In the genomic region with DNA sequence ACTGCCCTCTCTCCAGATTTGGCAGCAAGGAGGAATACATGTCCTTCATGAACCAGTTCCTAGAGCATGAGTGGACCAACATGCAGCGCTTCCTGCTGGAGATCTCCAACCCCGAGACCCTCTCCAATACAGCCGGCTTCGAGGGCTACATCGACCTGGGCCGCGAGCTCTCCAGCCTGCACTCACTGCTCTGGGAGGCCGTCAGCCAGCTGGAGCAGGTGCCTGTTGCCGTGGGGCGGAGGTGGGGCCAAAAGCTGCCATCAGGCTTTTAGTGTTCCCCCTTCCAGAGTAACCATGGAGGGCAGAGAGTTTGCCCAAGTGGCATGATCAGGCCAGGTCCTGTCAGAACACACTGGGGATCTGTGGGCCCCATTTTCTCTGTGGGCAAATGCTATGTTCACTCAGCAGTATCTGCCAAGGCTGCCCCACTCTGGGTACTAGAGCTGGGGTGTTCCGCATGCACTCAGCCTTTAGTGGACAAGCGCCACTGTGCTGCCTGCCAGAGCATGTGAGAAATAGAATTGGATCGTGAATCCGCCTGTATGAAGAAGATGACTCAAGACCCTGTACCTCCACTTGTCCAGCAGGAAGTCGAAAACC, we compare ENCODE assay signal across 20 cellular contexts.
DNase-seq lines count a peak whose midpoint lies in the region; ATAC-seq, FAIRE-seq and TF ChIP-seq lines count a peak whose summit lies in the region.
"Had no signal": no experiment of that assay in that cellular context is flagged by ENCODE, and none has a peak within 500 bp of the region (broad histone marks: within the 10 kb centered on the region; RNA-seq: fewer than 3 reads in every experiment).

No MANE protein-coding gene starts in this region.

- no peak overlapping the region for H3K18ac ChIP-seq in IMR-90 (ENCODE audit: low read depth, low read length)

- peak overlapping the region; percentile 18; the same call in 1 of the 2 replicates for H2BK20ac ChIP-seq in IMR-90 (ENCODE audit: low read depth, low read length)

- H3K4me1 Mint-ChIP-seq in activated naive CD8-positive, alpha-beta T cell treated with anti-CD3 and anti-CD28 coated beads for 36 hours = no peaks in the 10 kb centered on the region
- H3K4me1 Mint-ChIP-seq: CD8-positive, alpha-beta memory T cell had no signal

- H3K4me2 ChIP-seq in IMR-90 (ENCODE audit: low read depth, low read length) = no peak overlapping the region
- no peak overlapping the region for H3K4me2 ChIP-seq in HepG2 (ENCODE audit: low read depth, low read length)
- H3K4me2 ChIP-seq: BLaER1 treated with 17β-estradiol and CSF1 and Interleukin-3, amounts not matched to agents 10 nM and 100 nM; KMS-11; PC-9 had no signal

- H3K9me1 ChIP-seq in IMR-90 (ENCODE audit: insufficient read depth, low read length) = peaks cover 49% of the 10 kb centered on the region

- H3K4me3 Mint-ChIP-seq in activated naive CD8-positive, alpha-beta T cell treated with anti-CD3 and anti-CD28 coated beads for 36 hours = no peak overlapping the region
- H3K4me3 Mint-ChIP-seq: CD8-positive, alpha-beta memory T cell; HFFc6 had no signal

- no peak for FAIRE-seq in HepG2 (lab: Jason Lieb, UNC)
- FAIRE-seq: D721Med had no signal

- POLR2A ChIA-PET in IMR-90 (lab: Charles Lee; ENCODE audit: unreplicated experiment) = no interaction called here
- POLR2A ChIA-PET in HepG2 (lab: Yijun Ruan, JAX) = no interaction called here

- H3K9me3 ChIP-seq in IMR-90 (ENCODE audit: control insufficient read depth, insufficient read depth, low read length) (no peaks in the 10 kb centered on the region), HepG2 (ENCODE audit: low read length) (no peaks in the 10 kb centered on the region), thoracic aorta (no peaks in the 10 kb centered on the region)
- H3K9me3 ChIP-seq: BLaER1 treated with 17β-estradiol and CSF1 and Interleukin-3, amounts not matched to agents 10 nM and 100 nM; SJSA1 had no signal

- TF ChIP-seq RAD21 in IMR-90 (IDR thresholded peaks at IDR 0.05; ENCODE audit: low read length) = no peak
- no peak for TF ChIP-seq RAD21 in HepG2 (CRISPR knock-in tag; IDR thresholded peaks at IDR 0.05)

- dilution Hi-C loops in IMR-90 (cut with HindIII; ENCODE audit: low sequenced_read_pairs, unreplicated experiment) = no loop called here

- H3K56ac ChIP-seq in IMR-90 (ENCODE audit: extremely low read depth, insufficient read depth, low read length) = no peak overlapping the region

- H3K27ac Mint-ChIP-seq in activated naive CD8-positive, alpha-beta T cell treated with anti-CD3 and anti-CD28 coated beads for 36 hours = no peak overlapping the region
- H3K27ac Mint-ChIP-seq: HFFc6 had no signal

- in situ Hi-C loops in IMR-90 (cut with MboI; ENCODE audit: low sequenced_read_pairs) (no loop called here), HepG2 (cut with HindIII; ENCODE audit: extremely low pct_ligation_motif_present, low pct_unique_long_range_greater_than_20kb) (no loop called here)

- no peaks in the 10 kb centered on the region for H4K20me1 ChIP-seq in IMR-90 (ENCODE audit: insufficient read depth, low read length)
- H4K20me1 ChIP-seq in HepG2 (ENCODE audit: insufficient read depth, low read length) = no peaks in the 10 kb centered on the region

- peak overlapping the region; percentile 51 for H2AK5ac ChIP-seq in IMR-90 (ENCODE audit: low read depth, low read length)

- H3K36me3 ChIP-seq in IMR-90 (ENCODE audit: control insufficient read depth, insufficient read depth, low read length) = peaks cover 62% of the 10 kb centered on the region
- H3K36me3 ChIP-seq in HepG2 (replicated peaks in 1 of 2; ENCODE audit: control insufficient read depth in 1 of 2, insufficient read depth in 2 of 2, low read length in 2 of 2) = peaks cover 47 to 81% of the 10 kb centered on the region in 2 experiments
- H3K36me3 ChIP-seq in thoracic aorta = peaks cover 48% of the 10 kb centered on the region

- H3K4me1 ChIP-seq in IMR-90 (ENCODE audit: control insufficient read depth, insufficient read depth, low read length) (peaks cover 33% of the 10 kb centered on the region), HepG2 (ENCODE audit: insufficient read depth, low read length) (peaks cover 27% of the 10 kb centered on the region), thoracic aorta (ENCODE audit: control insufficient read depth in 1 of 2, low read depth in 2 of 2) (peaks cover 52 to 72% of the 10 kb centered on the region in 2 donors)

- BruUV-seq in IMR-90 (replicated peaks; lab: Mats Ljungman, UMichigan) = no TSS peak
- no TSS peak for BruUV-seq in HepG2 (replicated peaks; lab: Mats Ljungman, UMichigan)

- H2BK5ac ChIP-seq in IMR-90 (ENCODE audit: low read depth, low read length, poor library complexity, severe bottlenecking) = no peak overlapping the region

- H3K36me3 Mint-ChIP-seq in activated naive CD8-positive, alpha-beta T cell treated with anti-CD3 and anti-CD28 coated beads for 36 hours = no peaks in the 10 kb centered on the region
- H3K36me3 Mint-ChIP-seq: CD8-positive, alpha-beta memory T cell had no signal

- intact Hi-C loops in IMR-90 (cut with micrococcal nuclease) = no loop called here
- intact Hi-C loops in HepG2 (cut with micrococcal nuclease; ENCODE audit: unreplicated experiment) = no loop called here

- no peak for TF ChIP-seq CTCF in IMR-90 (conservative IDR thresholded peaks at IDR 0.05; ENCODE audit: low read depth, low read length)
- TF ChIP-seq CTCF in HepG2 (CRISPR knock-in tag; IDR thresholded peaks at IDR 0.05) = no peak
- no peak for TF ChIP-seq CTCF in thoracic aorta (IDR thresholded peaks at IDR 0.05)

- no peaks in the 10 kb centered on the region for H3K79me2 ChIP-seq in HepG2 (ENCODE audit: insufficient read depth, low read length)

- H3K4me3 ChIP-seq in IMR-90 (ENCODE audit: insufficient read depth, low read depth, low read length) = no peak overlapping the region
- no peak overlapping the region for H3K4me3 ChIP-seq in HepG2 (replicated peaks in 1 of 3; ENCODE audit: insufficient read depth in 1 of 3, low read depth in 2 of 3, low read length in 3 of 3)
- H3K4me3 ChIP-seq in thoracic aorta = no peak overlapping the region
- H3K4me3 ChIP-seq: BLaER1 treated with 17β-estradiol and CSF1 and Interleukin-3, amounts not matched to agents 10 nM and 100 nM; PC-9; SJSA1 had no signal

- H3K14ac ChIP-seq in IMR-90 (replicated peaks; ENCODE audit: low read depth, low read length) = no peak overlapping the region

- H2BK15ac ChIP-seq in IMR-90 (ENCODE audit: low read depth, low read length) = no peak overlapping the region

- H4K5ac ChIP-seq in IMR-90 (ENCODE audit: low read depth, low read length) = no peak overlapping the region

- no peak overlapping the region for H4K8ac ChIP-seq in IMR-90 (ENCODE audit: low read depth in 2 of 2, low read length in 2 of 2)

- H3K9me3 Mint-ChIP-seq in activated naive CD8-positive, alpha-beta T cell treated with anti-CD3 and anti-CD28 coated beads for 36 hours = no peaks in the 10 kb centered on the region
- H3K9me3 Mint-ChIP-seq: CD8-positive, alpha-beta memory T cell; HFFc6 had no signal

- H3K27me3 Mint-ChIP-seq in activated naive CD8-positive, alpha-beta T cell treated with anti-CD3 and anti-CD28 coated beads for 36 hours = no peaks in the 10 kb centered on the region

- H3K27ac ChIP-seq in IMR-90 (ENCODE audit: insufficient read depth, low read length) = no peak overlapping the region
- no peak overlapping the region for H3K27ac ChIP-seq in HepG2 (ENCODE audit: extremely low read length, insufficient read depth, low read length)
- peak overlapping the region; percentile 14 to 90 for H3K27ac ChIP-seq in thoracic aorta
- H3K27ac ChIP-seq: BLaER1 treated with 17β-estradiol and CSF1 and Interleukin-3, amounts not matched to agents 10 nM and 100 nM; KMS-11; PC-9; SJSA1 had no signal

- TF ChIP-seq POLR2A in IMR-90 (IDR thresholded peaks at IDR 0.05; ENCODE audit: low read depth, low read length) (no peak), HepG2 (IDR thresholded peaks at IDR 0.05; ENCODE audit: insufficient read depth in 1 of 2, low read depth in 2 of 2, low read length in 2 of 2) (no peak)

- no peak for ATAC-seq in IMR-90 (ENCODE audit: low read depth)
- no peak for ATAC-seq in HepG2
- no peak for ATAC-seq in thoracic aorta (ENCODE audit: insufficient number of reproducible peaks, low FRiP score, low read depth)
- no peak for ATAC-seq in HG03025 (IDR thresholded peaks at IDR 0.05; ENCODE audit: low FRiP score, unreplicated experiment)

- no peaks in the 10 kb centered on the region for H3K27me3 ChIP-seq in IMR-90 (ENCODE audit: control insufficient read depth, insufficient read depth, low read length)
- H3K27me3 ChIP-seq in HepG2 (ENCODE audit: control insufficient read depth in 1 of 2, insufficient read depth in 2 of 2, low read length in 2 of 2) = no peaks in the 10 kb centered on the region
- H3K27me3 ChIP-seq in thoracic aorta (replicated peaks; ENCODE audit: insufficient read depth) = no peaks in the 10 kb centered on the region
- H3K27me3 ChIP-seq: BLaER1 treated with 17β-estradiol and CSF1 and Interleukin-3, amounts not matched to agents 10 nM and 100 nM; SJSA1 had no signal

- CTCF ChIA-PET in IMR-90 (lab: Yijun Ruan, JAX) (no interaction called here), HepG2 (lab: Yijun Ruan, JAX; ENCODE audit: low intra/inter-chr PET ratio, low total read pairs) (no interaction called here)

- no peak overlapping the region for H3K23ac ChIP-seq in IMR-90 (ENCODE audit: low read depth, low read length)

- H3K9ac ChIP-seq in IMR-90 (ENCODE audit: low read depth, low read length) (no peak overlapping the region), HepG2 (ENCODE audit: insufficient read depth, low read depth, low read length) (no peak overlapping the region)
- H3K9ac ChIP-seq: BLaER1 treated with 17β-estradiol and CSF1 and Interleukin-3, amounts not matched to agents 10 nM and 100 nM; KMS-11 had no signal

- no peak overlapping the region for H4K91ac ChIP-seq in IMR-90 (ENCODE audit: insufficient read depth, low read depth, low read length)

- TF ChIP-seq EP300 in HepG2 (IDR thresholded peaks at IDR 0.05; ENCODE audit: low read depth in 2 of 2, low read length in 2 of 2) (no peak), HepG2 (CRISPR knock-in tag; IDR thresholded peaks at IDR 0.05; ENCODE audit: borderline replicate concordance) (no peak)

- H2AFZ ChIP-seq in IMR-90 (replicated peaks; ENCODE audit: low read length, poor library complexity) (no peak overlapping the region), HepG2 (ENCODE audit: low read length) (no peak overlapping the region)
- H2AFZ ChIP-seq: PC-9 had no signal

- H2BK120ac ChIP-seq in IMR-90 (ENCODE audit: low read depth, low read length) = no peak overlapping the region

- H3K79me1 ChIP-seq in IMR-90 (ENCODE audit: low read depth in 1 of 2, low read length in 2 of 2) = peaks cover 8 to 62% of the 10 kb centered on the region in 2 experiments; a peak in 3 of 4 replicates

- peak overlapping the region; percentile 92 for H2AK9ac ChIP-seq in IMR-90 (replicated peaks; ENCODE audit: low read depth, low read length, poor library complexity)

- H3K4ac ChIP-seq in IMR-90 (ENCODE audit: low read depth, low read length) = peak overlapping the region; percentile 13; the same call in 1 of the 2 replicates

- DNase-seq in IMR-90 = no peak
- DNase-seq in cerebellar cortex (ENCODE audit: low spot score) = peak; percentile 51
- DNase-seq in HepG2 (ENCODE audit: low spot score) = no peak
- no peak for DNase-seq in thoracic aorta (ENCODE audit: low spot score)
- no peak for DNase-seq in NCI-H128 (lab: John Stamatoyannopoulos, UW; ENCODE audit: unreplicated experiment)
- no peak for DNase-seq in activated naive CD8-positive, alpha-beta T cell treated with anti-CD3 and anti-CD28 coated beads for 36 hours
- DNase-seq: DMS79, H7, HFFc6, NCI-H1436, NCI-H1930, NCI-H226, NCI-H524 treated with DMSO at 0.1 percent for 48 hours, PC-9 had no signal

- 96% methylated on average over 13 of the region's 15 CpGs; no CpG with 5 or more reads in 1 of the 2 experiments for WGBS in IMR-90 (ENCODE audit: extremely low coverage in 2 of 2, insufficient read length in 1 of 2), 2 experiments
- 98% methylated on average over 7 of the region's 15 CpGs for WGBS in HepG2 (ENCODE audit: low lambda C conversion rate)

Comparison
In these comparisons a context has a peak if more than half of its experiments do, and no peak if none do; other contexts are left out.
1. H3K27ac ChIP-seq: peak in thoracic aorta (2 of 2); none in IMR-90 (single experiment) and HepG2 (single experiment).